ENCODE assay signal across 8 cellular contexts in the genomic region with DNA sequence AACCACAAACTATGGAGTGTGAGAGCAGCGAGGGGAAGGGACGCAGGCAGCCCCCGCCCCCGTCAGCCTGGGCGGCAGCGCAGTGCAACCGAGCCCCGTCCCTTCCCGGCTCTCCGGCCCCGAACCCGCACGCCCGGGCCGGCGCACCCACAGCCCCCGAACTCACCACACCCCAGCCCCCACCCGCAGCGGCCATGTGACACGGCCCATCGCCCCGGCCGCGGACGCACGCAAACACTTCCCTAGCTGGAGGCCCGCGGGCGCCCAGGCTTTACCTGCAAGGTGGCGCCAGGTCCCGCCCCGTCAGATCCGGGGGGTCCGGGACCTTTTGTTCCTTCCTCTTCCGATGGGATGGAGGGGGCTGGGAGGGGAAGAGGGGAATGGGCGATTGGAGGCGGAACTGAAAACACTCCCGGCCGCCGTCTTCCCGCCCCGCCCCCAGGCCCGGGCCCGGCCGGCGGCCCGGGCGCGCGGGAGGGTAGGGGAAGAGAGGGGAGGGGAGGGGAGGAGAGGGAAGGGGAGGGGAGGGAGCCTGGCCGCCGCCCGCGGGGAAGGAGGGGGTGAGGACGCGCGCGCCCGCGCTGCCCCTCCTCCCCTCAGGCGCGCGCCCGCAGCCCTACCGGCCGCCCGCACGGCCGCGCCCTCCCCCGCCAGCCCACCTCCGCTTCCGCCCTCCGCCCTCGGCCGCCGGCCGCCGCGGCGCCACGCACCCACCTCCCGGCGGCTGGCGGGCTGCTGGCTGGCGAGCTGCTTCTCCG. TPM values are rescaled to one million over a fixed set of nuclear protein-coding genes. Genes with fewer than 3 reads are reported as not detected.
DNase-seq lines count a peak whose midpoint lies in the region; ATAC-seq and TF ChIP-seq lines count a peak whose summit lies in the region.

A gene (minus strand): TSS at position 574 of the 758 bp plus-strand sequence. CDS start 33,903 bp downstream, outside the sequence.

- H3K27me3 Mint-ChIP-seq in chondrocyte (ENCODE audit: low read depth), result peaks cover 4% of the 10 kb centered on the region

- ATAC-seq in HG03060 (IDR thresholded peaks at IDR 0.05; ENCODE audit: low read depth, unreplicated experiment), result peak; percentile 4

- no peaks in the 10 kb centered on the region for H3K36me3 Mint-ChIP-seq in chondrocyte (ENCODE audit: low read depth)

- H3K27ac Mint-ChIP-seq in chondrocyte (ENCODE audit: unreplicated experiment), result peak within 1 kb of the TSS; percentile 94

- no peaks in the 10 kb centered on the region for H3K9me3 Mint-ChIP-seq in chondrocyte (ENCODE audit: low read depth)

- H3K4me1 Mint-ChIP-seq in chondrocyte (ENCODE audit: low read depth), result peaks cover 40% of the 10 kb centered on the region

- peak; percentile 85 for DNase-seq in SIG-M5 treated with dmso at 0.1 percent for 504 hours (lab: John Stamatoyannopoulos, UW; ENCODE audit: unreplicated experiment)
- DNase-seq in SIG-M5 (lab: John Stamatoyannopoulos, UW), result no peak
- peak; percentile 64 for DNase-seq in NCI-H2227 treated with DMSO at 0.1 percent for 48 hours (lab: John Stamatoyannopoulos, UW)
- peak; percentile 65 for DNase-seq in activated CD4-positive, alpha-beta T cell treated with anti-CD3 and anti-CD28 coated beads for 1 hour
- DNase-seq in chondrocyte (ENCODE audit: low spot score), result peak; percentile 94
- peak; percentile 48 to 71 (median 62) for DNase-seq in stimulated activated CD4-positive, alpha-beta T cell treated with anti-CD3 and anti-CD28 coated beads, Interleukin-1b, Interleukin-23, amount 100 ng/mL, for 24 hours (ENCODE audit: low read depth in 4 of 4, low spot score in 1 of 4)

- H3K27ac ChIP-seq in layer of hippocampus (ENCODE audit: low read depth, low read length), result peak within 1 kb of the TSS; percentile 97

- no peak for TF ChIP-seq CTCF in chondrocyte (IDR thresholded peaks at IDR 0.05)

- no peaks in the 10 kb centered on the region for H3K27me3 ChIP-seq in layer of hippocampus (ENCODE audit: control insufficient read depth, insufficient read depth, low read length)

- H3K4me3 Mint-ChIP-seq in chondrocyte (ENCODE audit: unreplicated experiment), result peak within 1 kb of the TSS; percentile 84

RNA-seq across cellular contexts. Expression of the gene that starts here (rescaled TPM):
- total RNA-seq in chondrocyte, result 122 to 151 TPM (median 149 TPM) in 3 replicates
